In genomic region chr11:70146895-70147520, GRCh38 we compare ENCODE assay signal across 32 cellular contexts.
"Had no signal": no experiment of that assay in that cellular context is flagged by ENCODE, and none has a peak within 500 bp of the region (broad histone marks: within the 10 kb centered on the region; RNA-seq: fewer than 3 reads in every experiment).

No MANE protein-coding gene starts in this region.

- FAIRE-seq: colon, endothelial cell of umbilical vein, TTC549 had no signal

- H3K4me1 Mint-ChIP-seq: activated naive CD8-positive, alpha-beta T cell treated with anti-CD3 and anti-CD28 coated beads for 36 hours; naive B cell had no signal

- H2AFZ ChIP-seq: hepatocyte had no signal

- H3K4me3 ChIP-seq: adrenal gland, body of pancreas, dorsolateral prefrontal cortex, gastroesophageal sphincter, hepatocyte, left ventricle myocardium inferior, lung, right atrium auricular region, suprapubic skin, tibial artery had no signal

- H3K4me3 Mint-ChIP-seq: activated naive CD4-positive, alpha-beta T cell treated with anti-CD3 and anti-CD28 coated beads for 36 hours; activated naive CD8-positive, alpha-beta T cell treated with anti-CD3 and anti-CD28 coated beads for 36 hours; activated T-helper 1 cell treated with anti-CD3 and anti-CD28 coated beads, Interleukin-12 subunit alpha, Interleukin-12 subunit beta, Interleukin-2, Interleukin-4 antibody, amounts not matched to agents 30 ng/mL and 10 ng/mL and 1 ng/mL, durations not matched to agents 14 hours and 24 hours and 36 hours; effector memory CD8-positive, alpha-beta T cell; naive B cell had no signal

- H3K27me3 ChIP-seq: adrenal gland, body of pancreas, right atrium auricular region, tibial artery had no signal

- H3K4me2 ChIP-seq: hepatocyte had no signal

- H3K36me3 Mint-ChIP-seq: activated naive CD8-positive, alpha-beta T cell treated with anti-CD3 and anti-CD28 coated beads for 36 hours; naive B cell had no signal

- H3K36me3 ChIP-seq: adrenal gland, gastroesophageal sphincter, left ventricle myocardium inferior, right atrium auricular region, suprapubic skin had no signal

- H3K9me3 Mint-ChIP-seq: activated naive CD4-positive, alpha-beta T cell treated with anti-CD3 and anti-CD28 coated beads for 36 hours; activated naive CD8-positive, alpha-beta T cell treated with anti-CD3 and anti-CD28 coated beads for 36 hours; activated T-helper 1 cell treated with anti-CD3 and anti-CD28 coated beads, Interleukin-12 subunit alpha, Interleukin-12 subunit beta, Interleukin-2, Interleukin-4 antibody, amounts not matched to agents 30 ng/mL and 10 ng/mL and 1 ng/mL, durations not matched to agents 14 hours and 24 hours and 36 hours; effector memory CD8-positive, alpha-beta T cell; naive B cell had no signal

- H3K9me3 ChIP-seq: adrenal gland, body of pancreas, gastroesophageal sphincter, left ventricle myocardium inferior, right atrium auricular region, suprapubic skin, tibial artery had no signal

- ATAC-seq: activated CD4-positive, CD25-positive, alpha-beta regulatory T cell treated with anti-CD3 and anti-CD28 coated beads, Interleukin-2, amount 50 U/mL, for 24 hours; body of pancreas; effector memory CD8-positive, alpha-beta T cell; gastroesophageal sphincter had no signal

- DNase-seq: activated CD4-positive, alpha-beta T cell treated with anti-CD3 and anti-CD28 coated beads for 48 hours; activated CD4-positive, alpha-beta T cell treated with anti-CD3 and anti-CD28 coated beads, Interleukin-2, amount 50 U/mL, for 48 hours; activated CD8-positive, alpha-beta memory T cell treated with anti-CD3 and anti-CD28 coated beads, Interleukin-2, amount 50 U/mL, for 4 hours; activated effector memory CD4-positive, alpha-beta T cell treated with anti-CD3 and anti-CD28 coated beads, Interleukin-2, amount 50 U/mL, for 16 hours; activated naive CD4-positive, alpha-beta T cell treated with anti-CD3 and anti-CD28 coated beads for 36 hours; activated naive CD8-positive, alpha-beta T cell treated with anti-CD3 and anti-CD28 coated beads for 36 hours; activated T-cell treated with anti-CD3 and anti-CD28 coated beads, Interleukin-2, amount 50 U/mL, for 1 hour; adrenal gland; aorta; body of pancreas; dorsolateral prefrontal cortex; effector memory CD8-positive, alpha-beta T cell; islet precursor cell; left ventricle myocardium inferior; naive B cell; occipital lobe; stimulated activated CD4-positive, alpha-beta T cell treated with anti-CD3 and anti-CD28 coated beads, Interleukin-15, amount 100 ng/mL, for 24 hours; stimulated activated CD4-positive, alpha-beta T cell treated with anti-CD3 and anti-CD28 coated beads, Interleukin-2, amount 100 ng/mL, for 24 hours; stimulated activated naive CD4-positive, alpha-beta T cell; T-helper 9 cell; tibial artery had no signal

- H3K27ac Mint-ChIP-seq: activated naive CD4-positive, alpha-beta T cell treated with anti-CD3 and anti-CD28 coated beads for 36 hours; activated naive CD8-positive, alpha-beta T cell treated with anti-CD3 and anti-CD28 coated beads for 36 hours; activated T-helper 1 cell treated with anti-CD3 and anti-CD28 coated beads, Interleukin-12 subunit alpha, Interleukin-12 subunit beta, Interleukin-2, Interleukin-4 antibody, amounts not matched to agents 30 ng/mL and 10 ng/mL and 1 ng/mL, durations not matched to agents 14 hours and 24 hours and 36 hours; effector memory CD8-positive, alpha-beta T cell; naive B cell had no signal

- H3K4me1 ChIP-seq: adrenal gland, body of pancreas, right atrium auricular region had no signal

- H3K27ac ChIP-seq: adrenal gland, body of pancreas, dorsolateral prefrontal cortex, gastroesophageal sphincter, hepatocyte, left ventricle myocardium inferior, right atrium auricular region, suprapubic skin, tibial artery, VCaP had no signal
